In genomic region chr6:133208183-133208755, GRCh38 we compare ENCODE assay signal across 19 cellular contexts. TPM values are rescaled to one million over a fixed set of nuclear protein-coding genes. Genes with fewer than 3 reads are reported as not detected.
DNase-seq lines count a peak whose midpoint lies in the region; ATAC-seq and TF ChIP-seq lines count a peak whose summit lies in the region.
"Had no signal": no experiment of that assay in that cellular context is flagged by ENCODE, and none has a peak within 500 bp of the region (broad histone marks: within the 10 kb centered on the region; RNA-seq: fewer than 3 reads in every experiment).

No MANE protein-coding gene starts in this region.

- no peaks in the 10 kb centered on the region for H3K27me3 ChIP-seq in fibroblast of lung (ENCODE audit: control insufficient read depth, insufficient read depth, low read length)
- no peaks in the 10 kb centered on the region for H3K27me3 ChIP-seq in psoas muscle (ENCODE audit: insufficient read depth in 3 of 3, low read length in 2 of 3)
- no peaks in the 10 kb centered on the region for H3K27me3 ChIP-seq in body of pancreas
- H3K27me3 ChIP-seq: BE2C, MG63 had no signal

- H3K79me2 ChIP-seq in fibroblast of lung (ENCODE audit: control insufficient read depth, insufficient read depth, low read length): no peaks in the 10 kb centered on the region

- CTCF ChIA-PET in HEK293 (lab: Yijun Ruan, JAX): interaction anchor here (0.5 to 1.6 kb wide), 3 partner anchors 24 to 385 kb away, joined by 3 to 6 read pairs (median 3); no protein-coding TSS in a partner anchor

- H2AFZ ChIP-seq in fibroblast of lung (ENCODE audit: low read length): peak overlapping the region; percentile 33

- TF ChIP-seq CTCF in HEK293 (tag by site-specific recombination; IDR thresholded peaks at IDR 0.05): no peak
- no peak for TF ChIP-seq CTCF in WI38 (IDR thresholded peaks at IDR 0.05; ENCODE audit: low read depth, low read length)
- no peak for TF ChIP-seq CTCF in fibroblast of lung (conservative IDR thresholded peaks at IDR 0.05 in 1 of 2, IDR thresholded peaks at IDR 0.05 in 1 of 2; ENCODE audit: low read depth in 1 of 2, low read length in 2 of 2)
- no peak for TF ChIP-seq CTCF in psoas muscle (IDR thresholded peaks at IDR 0.05)
- no peak for TF ChIP-seq CTCF in body of pancreas (IDR thresholded peaks at IDR 0.05)

- no peak overlapping the region for H3K9ac ChIP-seq in fibroblast of lung (ENCODE audit: insufficient read depth, low read length)

- H3K27ac ChIP-seq in HEK293 (ENCODE audit: extremely low read depth, low read depth, low read length) (no peak overlapping the region), fibroblast of lung (ENCODE audit: insufficient read depth, low read length) (no peak overlapping the region), psoas muscle (peak overlapping the region; percentile 42), body of pancreas (no peak overlapping the region)

- intact Hi-C loops in psoas muscle (cut with DNase I): no loop called here
- intact Hi-C loops in body of pancreas (cut with DNase I): no loop called here
- intact Hi-C loops in left ventricle myocardium superior (cut with micrococcal nuclease): no loop called here

- peak; percentile 30 to 49 for DNase-seq in fibroblast of lung (ENCODE audit: low read depth in 2 of 2)
- DNase-seq in psoas muscle: no peak
- DNase-seq in body of pancreas: no peak
- no peak for DNase-seq in activated effector memory CD4-positive, alpha-beta T cell treated with anti-CD3 and anti-CD28 coated beads, Interleukin-2, amount 50 U/mL, for 16 hours
- DNase-seq in left ventricle myocardium superior: no peak
- DNase-seq: BE2C; CD4-positive, alpha-beta memory T cell; DMS79; HCEC 1CT; MG63; NCI-H1092 treated with DMSO at 0.1 percent for 48 hours; NCI-H187 treated with DMSO at 0.1 percent for 48 hours; NCI-H226; NCI-H526 treated with DMSO at 0.1 percent for 48 hours had no signal

- POLR2A ChIA-PET in HEK293 (lab: Yijun Ruan, JAX): no interaction called here

- H3K4me2 ChIP-seq in fibroblast of lung (ENCODE audit: extremely low read depth, insufficient read depth, low read length): peak overlapping the region; percentile 15

- no peak for TF ChIP-seq POLR2A in body of pancreas (IDR thresholded peaks at IDR 0.05)

- H4K20me1 ChIP-seq in fibroblast of lung (ENCODE audit: control insufficient read depth, extremely low read depth, insufficient read depth, low read length): no peaks in the 10 kb centered on the region

- H3K36me3 ChIP-seq in HEK293 (ENCODE audit: control insufficient read depth in 2 of 2, insufficient read depth in 1 of 2, low read length in 2 of 2): no peaks in the 10 kb centered on the region
- no peaks in the 10 kb centered on the region for H3K36me3 ChIP-seq in fibroblast of lung (ENCODE audit: control insufficient read depth, insufficient read depth, low read length)
- no peaks in the 10 kb centered on the region for H3K36me3 ChIP-seq in psoas muscle (ENCODE audit: insufficient read depth in 1 of 2, low read depth in 1 of 2)
- H3K36me3 ChIP-seq in body of pancreas (replicated peaks in 1 of 2; ENCODE audit: insufficient read depth in 1 of 2, low read depth in 2 of 2): no peaks in the 10 kb centered on the region
- H3K36me3 ChIP-seq: BE2C, MG63 had no signal

- peaks cover 5% of the 10 kb centered on the region for H3K4me1 ChIP-seq in HEK293 (ENCODE audit: control insufficient read depth, insufficient read depth, low read length)
- no peaks in the 10 kb centered on the region for H3K4me1 ChIP-seq in fibroblast of lung (ENCODE audit: control insufficient read depth, extremely low read depth, insufficient read depth, low read length)
- H3K4me1 ChIP-seq in psoas muscle: peaks cover 19% of the 10 kb centered on the region
- H3K4me1 ChIP-seq in body of pancreas: no peaks in the 10 kb centered on the region
- H3K4me1 ChIP-seq: BE2C had no signal

- H3K9me3 ChIP-seq in HEK293 (ENCODE audit: control insufficient read depth, insufficient read depth, low read depth, low read length): no peaks in the 10 kb centered on the region; the same call in 1 of the 2 replicates
- H3K9me3 ChIP-seq in fibroblast of lung (ENCODE audit: control insufficient read depth, insufficient read depth, low read depth, low read length): no peaks in the 10 kb centered on the region
- peaks cover 3% of the 10 kb centered on the region for H3K9me3 ChIP-seq in psoas muscle
- H3K9me3 ChIP-seq in body of pancreas: no peaks in the 10 kb centered on the region
- H3K9me3 ChIP-seq: BE2C had no signal

- WGBS in psoas muscle, 3 donors: 22 to 58% (median 39%) methylated on average over 4 of the region's 4 CpGs
- 50 to 80% methylated on average over 4 of the region's 4 CpGs for WGBS in body of pancreas, 2 donors

- ATAC-seq in psoas muscle (no peak), body of pancreas (no peak), left ventricle myocardium superior (no peak)
- ATAC-seq: K562 had no signal

- no peak overlapping the region for H3K4me3 ChIP-seq in HEK293 (ENCODE audit: low read depth, low read length)
- peak overlapping the region; percentile 25 for H3K4me3 ChIP-seq in WI38 (ENCODE audit: low read depth, low read length)
- no peak overlapping the region for H3K4me3 ChIP-seq in fibroblast of lung (replicated peaks in 1 of 4; ENCODE audit: control extremely low read depth in 1 of 4, insufficient read depth in 1 of 4, low read depth in 3 of 4, low read length in 4 of 4)
- H3K4me3 ChIP-seq in psoas muscle: peak overlapping the region; percentile 9
- H3K4me3 ChIP-seq in body of pancreas: no peak overlapping the region
- H3K4me3 ChIP-seq: K562, MG63 had no signal

TF ChIP-seq in HEK293, 187 proteins besides CTCF, POLR2A, EP300 and RAD21:
- TF ChIP-seq ZNF596 (tag by site-specific recombination; IDR thresholded peaks at IDR 0.05) (peak; percentile 89), PATZ1 (tag by site-specific recombination; IDR thresholded peaks at IDR 0.05) (no peak), ZNF692 (tag by site-specific recombination; IDR thresholded peaks at IDR 0.05) (no peak), MYNN (tag by site-specific recombination; IDR thresholded peaks at IDR 0.05; ENCODE audit: borderline replicate concordance) (0 out of 2 replicates have a peak, but pooled peaks have one; percentile 14), OVOL3 (tag by site-specific recombination; IDR thresholded peaks at IDR 0.05) (no peak), PRDM1 (tag by site-specific recombination; IDR thresholded peaks at IDR 0.05) (peak; percentile 84)

RNA-seq across cellular contexts. Expression of gene EYA4, which starts 32.9 kb away (rescaled TPM):
- total RNA-seq in fibroblast of lung: 23.9 and 38.0 TPM in 2 replicates
- 4.6 and 17.7 TPM in 2 replicates for polyA plus RNA-seq in fibroblast of lung
- 2.8 and 8.6 TPM in 2 replicates for polyA plus RNA-seq in fibroblast of lung (2012)
- 11.2 and 29.3 TPM in 2 replicates for polyA minus RNA-seq in fibroblast of lung (ENCODE audit: low replicate concordance)
- 10 to 100 TPM; 32.8 to 48.3 (median 37.4) TPM for total RNA-seq in psoas muscle
- 10 to 100 TPM in 2 of 3 donors, 1 to 10 TPM in 1; 5.6 to 22.2 (median 12.8) TPM for polyA plus RNA-seq in psoas muscle
- total RNA-seq in body of pancreas: 1 to 10 TPM in 1 of 2 donors, under 1 TPM in 1; 0.26 to 5.3 TPM
- total RNA-seq in left ventricle myocardium superior: 20.2 TPM
- total RNA-seq: CD4-positive, alpha-beta memory T cell; OCI-LY7; RPMI7951 had no signal
- polyA plus RNA-seq: CD4-positive, alpha-beta memory T cell had no signal

Comparison
In these comparisons a context has a peak if more than half of its experiments do, and no peak if none do; other contexts are left out.
1. H3K4me3 ChIP-seq: peak in WI38 (single experiment) and psoas muscle (single experiment); none in HEK293 (single experiment), fibroblast of lung (0 of 4) and body of pancreas (0 of 2).
2. DNase-seq: peak in fibroblast of lung (2 of 2); none in psoas muscle (0 of 2), body of pancreas (0 of 4), activated effector memory CD4-positive, alpha-beta T cell treated with anti-CD3 and anti-CD28 coated beads, Interleukin-2, amount 50 U/mL, for 16 hours (single experiment) and left ventricle myocardium superior (single experiment).